1 cellular context compared by ENCODE assay signal in genomic region chr1:15603050-15603965, GRCh38.
TF ChIP-seq lines count a peak whose summit lies in the region.

No MANE protein-coding gene starts in this region.

TF ChIP-seq in HepG2, 621 proteins besides CTCF, POLR2A, EP300 and RAD21 (continued from another document and continues in another):
- 0 out of 2 replicates have a peak, but pooled peaks have one; percentile 83 for TF ChIP-seq ATF6 (CRISPR knock-in tag; conservative IDR thresholded peaks at IDR 0.05)
- TF ChIP-seq ZNF841 (CRISPR knock-in tag; IDR thresholded peaks at IDR 0.05; ENCODE audit: borderline replicate concordance), result no peak
- TF ChIP-seq MYC (CRISPR knock-in tag; IDR thresholded peaks at IDR 0.05; ENCODE audit: borderline replicate concordance), result peak; percentile 57; the same call in 1 of the 2 replicates
- no peak for TF ChIP-seq ATM (IDR thresholded peaks at IDR 0.05; ENCODE audit: borderline replicate concordance)
- 0 out of 2 replicates have a peak, but pooled peaks have one; percentile 83 for TF ChIP-seq ZNF441 (CRISPR knock-in tag; IDR thresholded peaks at IDR 0.05; ENCODE audit: borderline replicate concordance)
- TF ChIP-seq EHMT2 (IDR thresholded peaks at IDR 0.05; ENCODE audit: borderline replicate concordance, low read depth, low read length), result no peak
- TF ChIP-seq ZNF607 (CRISPR knock-in tag; IDR thresholded peaks at IDR 0.05; ENCODE audit: borderline replicate concordance), result peak; percentile 97
- no peak for TF ChIP-seq ARNTL (CRISPR knock-in tag; IDR thresholded peaks at IDR 0.05)
- TF ChIP-seq, protein P1, sequence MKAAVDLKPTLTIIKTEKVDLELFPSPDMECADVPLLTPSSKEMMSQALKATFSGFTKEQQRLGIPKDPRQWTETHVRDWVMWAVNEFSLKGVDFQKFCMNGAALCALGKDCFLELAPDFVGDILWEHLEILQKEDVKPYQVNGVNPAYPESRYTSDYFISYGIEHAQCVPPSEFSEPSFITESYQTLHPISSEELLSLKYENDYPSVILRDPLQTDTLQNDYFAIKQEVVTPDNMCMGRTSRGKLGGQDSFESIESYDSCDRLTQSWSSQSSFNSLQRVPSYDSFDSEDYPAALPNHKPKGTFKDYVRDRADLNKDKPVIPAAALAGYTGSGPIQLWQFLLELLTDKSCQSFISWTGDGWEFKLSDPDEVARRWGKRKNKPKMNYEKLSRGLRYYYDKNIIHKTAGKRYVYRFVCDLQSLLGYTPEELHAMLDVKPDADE (CRISPR knock-in tag; IDR thresholded peaks at IDR 0.05), result no peak
- peak; percentile 16; the same call in 1 of the 2 replicates for TF ChIP-seq FOXO1 (CRISPR knock-in tag; IDR thresholded peaks at IDR 0.05)
- peak; percentile 2; the same call in 1 of the 2 replicates for TF ChIP-seq ZNF629 (CRISPR knock-in tag; conservative IDR thresholded peaks at IDR 0.05)
- TF ChIP-seq KDM5B (CRISPR knock-in tag; IDR thresholded peaks at IDR 0.05; ENCODE audit: borderline replicate concordance), result peak; percentile 82; the same call in 1 of the 2 replicates
- no peak; the same call in 1 of the 2 replicates for TF ChIP-seq SMAD1 (CRISPR knock-in tag; IDR thresholded peaks at IDR 0.05; ENCODE audit: borderline replicate concordance, low read depth)
- TF ChIP-seq PRDM4 (CRISPR knock-in tag; IDR thresholded peaks at IDR 0.05; ENCODE audit: borderline replicate concordance), result no peak
- peak; percentile 86; the same call in 1 of the 2 replicates for TF ChIP-seq ZNF792 (CRISPR knock-in tag; IDR thresholded peaks at IDR 0.05)
- no peak for TF ChIP-seq ZNF354B (CRISPR knock-in tag; IDR thresholded peaks at IDR 0.05)
- 0 out of 2 replicates have a peak, but pooled peaks have one; percentile 49 for TF ChIP-seq ZNF256 (CRISPR knock-in tag; conservative IDR thresholded peaks at IDR 0.05)
- TF ChIP-seq ZNF224 (CRISPR knock-in tag; IDR thresholded peaks at IDR 0.05), result 0 out of 2 replicates have a peak, but pooled peaks have one; percentile 68
- TF ChIP-seq, protein P2, sequence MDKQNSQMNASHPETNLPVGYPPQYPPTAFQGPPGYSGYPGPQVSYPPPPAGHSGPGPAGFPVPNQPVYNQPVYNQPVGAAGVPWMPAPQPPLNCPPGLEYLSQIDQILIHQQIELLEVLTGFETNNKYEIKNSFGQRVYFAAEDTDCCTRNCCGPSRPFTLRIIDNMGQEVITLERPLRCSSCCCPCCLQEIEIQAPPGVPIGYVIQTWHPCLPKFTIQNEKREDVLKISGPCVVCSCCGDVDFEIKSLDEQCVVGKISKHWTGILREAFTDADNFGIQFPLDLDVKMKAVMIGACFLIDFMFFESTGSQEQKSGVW (CRISPR knock-in tag; IDR thresholded peaks at IDR 0.05; ENCODE audit: borderline replicate concordance), result no peak
- TF ChIP-seq SP1 (IDR thresholded peaks at IDR 0.05), result no peak
- TF ChIP-seq SP1 (CRISPR knock-in tag; IDR thresholded peaks at IDR 0.05), result peak; percentile 65
- peak; percentile 41; the same call in 1 of the 2 replicates for TF ChIP-seq HDAC2 (CRISPR knock-in tag; IDR thresholded peaks at IDR 0.05)
- TF ChIP-seq FLYWCH1 (CRISPR knock-in tag; IDR thresholded peaks at IDR 0.05), result no peak
- no peak for TF ChIP-seq KAT2B (IDR thresholded peaks at IDR 0.05; ENCODE audit: borderline replicate concordance, low read depth, low read length)
- TF ChIP-seq CHD4 (IDR thresholded peaks at IDR 0.05; ENCODE audit: borderline replicate concordance, low read length), result no peak
- TF ChIP-seq RAD51 (IDR thresholded peaks at IDR 0.05; ENCODE audit: borderline replicate concordance), result peak; percentile 99
- peak; percentile 40; the same call in 1 of the 2 replicates for TF ChIP-seq WIZ (CRISPR knock-in tag; IDR thresholded peaks at IDR 0.05)
- no peak for TF ChIP-seq MTA3 (CRISPR knock-in tag; IDR thresholded peaks at IDR 0.05)
- peak; percentile 49; the same call in 1 of the 2 replicates for TF ChIP-seq ZNF263 (CRISPR knock-in tag; IDR thresholded peaks at IDR 0.05)
- peak; percentile 95; the same call in 1 of the 2 replicates for TF ChIP-seq ZNF598 (CRISPR knock-in tag; IDR thresholded peaks at IDR 0.05; ENCODE audit: borderline replicate concordance)
- TF ChIP-seq HHEX (CRISPR knock-in tag; IDR thresholded peaks at IDR 0.05), result no peak
- peak; percentile 88; the same call in 1 of the 2 replicates for TF ChIP-seq ZNF839 (CRISPR knock-in tag; IDR thresholded peaks at IDR 0.05; ENCODE audit: borderline replicate concordance)
- peak; percentile 22; the same call in 1 of the 2 replicates for TF ChIP-seq DMAP1 (CRISPR knock-in tag; IDR thresholded peaks at IDR 0.05)
- TF ChIP-seq RNF2 (conservative IDR thresholded peaks at IDR 0.05; ENCODE audit: low read depth), result peak; percentile 88
- TF ChIP-seq TOE1 (CRISPR knock-in tag; IDR thresholded peaks at IDR 0.05), result no peak; the same call in 1 of the 2 replicates
- no peak for TF ChIP-seq EZH2 (conservative IDR thresholded peaks at IDR 0.05; ENCODE audit: low read depth, low read length)
- TF ChIP-seq, protein P3, sequence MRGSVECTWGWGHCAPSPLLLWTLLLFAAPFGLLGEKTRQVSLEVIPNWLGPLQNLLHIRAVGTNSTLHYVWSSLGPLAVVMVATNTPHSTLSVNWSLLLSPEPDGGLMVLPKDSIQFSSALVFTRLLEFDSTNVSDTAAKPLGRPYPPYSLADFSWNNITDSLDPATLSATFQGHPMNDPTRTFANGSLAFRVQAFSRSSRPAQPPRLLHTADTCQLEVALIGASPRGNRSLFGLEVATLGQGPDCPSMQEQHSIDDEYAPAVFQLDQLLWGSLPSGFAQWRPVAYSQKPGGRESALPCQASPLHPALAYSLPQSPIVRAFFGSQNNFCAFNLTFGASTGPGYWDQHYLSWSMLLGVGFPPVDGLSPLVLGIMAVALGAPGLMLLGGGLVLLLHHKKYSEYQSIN (CRISPR knock-in tag; IDR thresholded peaks at IDR 0.05; ENCODE audit: borderline replicate concordance), result no peak
- TF ChIP-seq ZZZ3 (CRISPR knock-in tag; IDR thresholded peaks at IDR 0.05; ENCODE audit: borderline replicate concordance), result no peak
- no peak for TF ChIP-seq IKZF1 (IDR thresholded peaks at IDR 0.05)
- peak; percentile 69 for TF ChIP-seq ARID5B (CRISPR knock-in tag; IDR thresholded peaks at IDR 0.05)
- TF ChIP-seq, protein P4, sequence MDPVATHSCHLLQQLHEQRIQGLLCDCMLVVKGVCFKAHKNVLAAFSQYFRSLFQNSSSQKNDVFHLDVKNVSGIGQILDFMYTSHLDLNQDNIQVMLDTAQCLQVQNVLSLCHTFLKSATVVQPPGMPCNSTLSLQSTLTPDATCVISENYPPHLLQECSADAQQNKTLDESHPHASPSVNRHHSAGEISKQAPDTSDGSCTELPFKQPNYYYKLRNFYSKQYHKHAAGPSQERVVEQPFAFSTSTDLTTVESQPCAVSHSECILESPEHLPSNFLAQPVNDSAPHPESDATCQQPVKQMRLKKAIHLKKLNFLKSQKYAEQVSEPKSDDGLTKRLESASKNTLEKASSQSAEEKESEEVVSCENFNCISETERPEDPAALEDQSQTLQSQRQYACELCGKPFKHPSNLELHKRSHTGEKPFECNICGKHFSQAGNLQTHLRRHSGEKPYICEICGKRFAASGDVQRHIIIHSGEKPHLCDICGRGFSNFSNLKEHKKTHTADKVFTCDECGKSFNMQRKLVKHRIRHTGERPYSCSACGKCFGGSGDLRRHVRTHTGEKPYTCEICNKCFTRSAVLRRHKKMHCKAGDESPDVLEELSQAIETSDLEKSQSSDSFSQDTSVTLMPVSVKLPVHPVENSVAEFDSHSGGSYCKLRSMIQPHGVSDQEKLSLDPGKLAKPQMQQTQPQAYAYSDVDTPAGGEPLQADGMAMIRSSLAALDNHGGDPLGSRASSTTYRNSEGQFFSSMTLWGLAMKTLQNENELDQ (CRISPR knock-in tag; IDR thresholded peaks at IDR 0.05; ENCODE audit: borderline replicate concordance), result no peak
- TF ChIP-seq, protein P5, sequence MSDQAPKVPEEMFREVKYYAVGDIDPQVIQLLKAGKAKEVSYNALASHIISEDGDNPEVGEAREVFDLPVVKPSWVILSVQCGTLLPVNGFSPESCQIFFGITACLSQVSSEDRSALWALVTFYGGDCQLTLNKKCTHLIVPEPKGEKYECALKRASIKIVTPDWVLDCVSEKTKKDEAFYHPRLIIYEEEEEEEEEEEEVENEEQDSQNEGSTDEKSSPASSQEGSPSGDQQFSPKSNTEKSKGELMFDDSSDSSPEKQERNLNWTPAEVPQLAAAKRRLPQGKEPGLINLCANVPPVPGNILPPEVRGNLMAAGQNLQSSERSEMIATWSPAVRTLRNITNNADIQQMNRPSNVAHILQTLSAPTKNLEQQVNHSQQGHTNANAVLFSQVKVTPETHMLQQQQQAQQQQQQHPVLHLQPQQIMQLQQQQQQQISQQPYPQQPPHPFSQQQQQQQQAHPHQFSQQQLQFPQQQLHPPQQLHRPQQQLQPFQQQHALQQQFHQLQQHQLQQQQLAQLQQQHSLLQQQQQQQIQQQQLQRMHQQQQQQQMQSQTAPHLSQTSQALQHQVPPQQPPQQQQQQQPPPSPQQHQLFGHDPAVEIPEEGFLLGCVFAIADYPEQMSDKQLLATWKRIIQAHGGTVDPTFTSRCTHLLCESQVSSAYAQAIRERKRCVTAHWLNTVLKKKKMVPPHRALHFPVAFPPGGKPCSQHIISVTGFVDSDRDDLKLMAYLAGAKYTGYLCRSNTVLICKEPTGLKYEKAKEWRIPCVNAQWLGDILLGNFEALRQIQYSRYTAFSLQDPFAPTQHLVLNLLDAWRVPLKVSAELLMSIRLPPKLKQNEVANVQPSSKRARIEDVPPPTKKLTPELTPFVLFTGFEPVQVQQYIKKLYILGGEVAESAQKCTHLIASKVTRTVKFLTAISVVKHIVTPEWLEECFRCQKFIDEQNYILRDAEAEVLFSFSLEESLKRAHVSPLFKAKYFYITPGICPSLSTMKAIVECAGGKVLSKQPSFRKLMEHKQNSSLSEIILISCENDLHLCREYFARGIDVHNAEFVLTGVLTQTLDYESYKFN (CRISPR knock-in tag; conservative IDR thresholded peaks at IDR 0.05), result peak; percentile 43; the same call in 1 of the 2 replicates
- TF ChIP-seq ZNF766 (CRISPR knock-in tag; IDR thresholded peaks at IDR 0.05; ENCODE audit: borderline replicate concordance), result no peak
- TF ChIP-seq, protein P6, sequence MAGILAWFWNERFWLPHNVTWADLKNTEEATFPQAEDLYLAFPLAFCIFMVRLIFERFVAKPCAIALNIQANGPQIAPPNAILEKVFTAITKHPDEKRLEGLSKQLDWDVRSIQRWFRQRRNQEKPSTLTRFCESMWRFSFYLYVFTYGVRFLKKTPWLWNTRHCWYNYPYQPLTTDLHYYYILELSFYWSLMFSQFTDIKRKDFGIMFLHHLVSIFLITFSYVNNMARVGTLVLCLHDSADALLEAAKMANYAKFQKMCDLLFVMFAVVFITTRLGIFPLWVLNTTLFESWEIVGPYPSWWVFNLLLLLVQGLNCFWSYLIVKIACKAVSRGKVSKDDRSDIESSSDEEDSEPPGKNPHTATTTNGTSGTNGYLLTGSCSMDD (CRISPR knock-in tag; IDR thresholded peaks at IDR 0.05), result no peak
- peak; percentile 87 for TF ChIP-seq ARID2 (CRISPR knock-in tag; IDR thresholded peaks at IDR 0.05; ENCODE audit: borderline replicate concordance)
- no peak for TF ChIP-seq SUZ12 (IDR thresholded peaks at IDR 0.05; ENCODE audit: low read depth, low read length)
- no peak for TF ChIP-seq ZNF180 (CRISPR knock-in tag; IDR thresholded peaks at IDR 0.05; ENCODE audit: borderline replicate concordance, low read depth)
